In genomic region chr22:36238348-36239149, GRCh38 we compare ENCODE assay signal across 8 cellular contexts. TPM values are rescaled to one million over a fixed set of nuclear protein-coding genes. Genes with fewer than 3 reads are reported as not detected.
DNase-seq lines count a peak whose midpoint lies in the region; ATAC-seq, FAIRE-seq and TF ChIP-seq lines count a peak whose summit lies in the region.

No MANE protein-coding gene starts in this region.

- H3K36me3 ChIP-seq in mammary epithelial cell (ENCODE audit: insufficient read depth, low read length) (no peaks in the 10 kb centered on the region), right lobe of liver (peaks cover 0 to 5% (median 0%) of the 10 kb centered on the region in 4 donors), tibial nerve (peaks cover 0 to 14% (median 0%) of the 10 kb centered on the region in 3 donors)

- H2AFZ ChIP-seq in mammary epithelial cell (ENCODE audit: low read depth, low read length): peak overlapping the region; percentile 88

- TF ChIP-seq EP300 in tibial nerve (IDR thresholded peaks at IDR 0.05): no peak

- dilution Hi-C loops in mammary epithelial cell (cut with HindIII; ENCODE audit: low sequenced_read_pairs): no loop called here

- WGBS in mammary epithelial cell (ENCODE audit: low coverage, missing lambda C conversion rate): 0% methylated on average over 5 of the region's 5 CpGs
- 0% methylated on average over 5 of the region's 5 CpGs for WGBS in right lobe of liver (ENCODE audit: insufficient coverage, low coverage, low lambda C conversion rate, missing lambda C conversion rate)
- 0 to 5% methylated on average over 5 of the region's 5 CpGs for WGBS in tibial nerve, 2 donors

- H3K27ac ChIP-seq in mammary epithelial cell (ENCODE audit: insufficient read depth, low read depth, low read length) (peak overlapping the region; percentile 39), right lobe of liver (peak overlapping the region; percentile 78 to 95 (median 90)), tibial nerve (peak overlapping the region; percentile 77 to 98 (median 95))

- H3K9me3 ChIP-seq in mammary epithelial cell (replicated peaks; ENCODE audit: insufficient read depth, low read length): no peaks in the 10 kb centered on the region
- no peaks in the 10 kb centered on the region for H3K9me3 ChIP-seq in right lobe of liver
- H3K9me3 ChIP-seq in tibial nerve: no peaks in the 10 kb centered on the region

- H3K4me3 ChIP-seq in mammary epithelial cell (replicated peaks in 1 of 3; ENCODE audit: insufficient read depth in 1 of 3, low read depth in 2 of 3, low read length in 3 of 3) (peak overlapping the region; percentile 58 to 73 (median 71)), right lobe of liver (peak overlapping the region; percentile 73 to 84 (median 78)), tibial nerve (peak overlapping the region; percentile 45 to 68 (median 66))

- H3K27me3 ChIP-seq in mammary epithelial cell (ENCODE audit: insufficient read depth, low read length) (no peaks in the 10 kb centered on the region), right lobe of liver (no peaks in the 10 kb centered on the region), tibial nerve (no peaks in the 10 kb centered on the region)

- no peak for DNase-seq in GM18507 (ENCODE audit: extremely low spot score, insufficient read length, low read depth)
- peak; percentile 35 for DNase-seq in NAMALWA (ENCODE audit: low spot score)
- DNase-seq in mammary epithelial cell: no peak
- peak in 1 of 3 donors; percentile 67 for DNase-seq in right lobe of liver
- peak in 1 of 2 donors; percentile 57 for DNase-seq in tibial nerve (ENCODE audit: low spot score in 2 of 2)
- no peak for DNase-seq in SW480 (ENCODE audit: low spot score)
- no peak for DNase-seq in SK-N-DZ (ENCODE audit: low spot score)
- DNase-seq in dedifferentiated amniotic fluid mesenchymal stem cell (ENCODE audit: extremely low spot score): no peak

- no peaks in the 10 kb centered on the region for H4K20me1 ChIP-seq in mammary epithelial cell (ENCODE audit: insufficient read depth, low read length)

- H3K79me2 ChIP-seq in mammary epithelial cell (ENCODE audit: insufficient read depth, low read length): peaks cover 25% of the 10 kb centered on the region

- no peak for TF ChIP-seq POLR2A in right lobe of liver (IDR thresholded peaks at IDR 0.05)
- TF ChIP-seq POLR2A in tibial nerve (IDR thresholded peaks at IDR 0.05): no peak

- peak overlapping the region; percentile 51 for H3K9ac ChIP-seq in mammary epithelial cell (ENCODE audit: insufficient read depth, low read length)

- CTCF ChIA-PET in mammary epithelial cell (lab: Charles Lee; ENCODE audit: low non-redundant PET): interaction anchor here (0.6 to 1.0 kb wide), 3 partner anchors 14 to 59 kb away, joined by 3 read pairs; partner anchors contain the start of gene APOL1

- H3K4me1 ChIP-seq in mammary epithelial cell (ENCODE audit: insufficient read depth, low read length) (peaks cover 18% of the 10 kb centered on the region), right lobe of liver (peaks cover 0 to 22% (median 7%) of the 10 kb centered on the region in 4 donors), tibial nerve (peaks cover 0 to 58% (median 33%) of the 10 kb centered on the region in 4 donors)

- in situ Hi-C loops in mammary epithelial cell (cut with MboI; ENCODE audit: low sequenced_read_pairs in 2 of 2): no loop called here

- BruUV-seq in mammary epithelial cell (replicated peaks; lab: Mats Ljungman, UMichigan): no TSS peak

- TF ChIP-seq CTCF in mammary epithelial cell (conservative IDR thresholded peaks at IDR 0.05 in 1 of 2, IDR thresholded peaks at IDR 0.05 in 1 of 2; ENCODE audit: extremely low read depth in 1 of 2, insufficient read depth in 1 of 2, low read depth in 1 of 2, low read length in 2 of 2) (no peak), right lobe of liver (IDR thresholded peaks at IDR 0.05) (no peak), tibial nerve (IDR thresholded peaks at IDR 0.05) (no peak)

- H3K4me2 ChIP-seq in mammary epithelial cell (ENCODE audit: insufficient read depth, low read depth, low read length): peak overlapping the region; percentile 88

- ATAC-seq in right lobe of liver: peak; percentile 24 to 56 (median 45)

- FAIRE-seq in GM18507 (lab: Jason Lieb, UNC): peak; percentile 76

- intact Hi-C loops in mammary epithelial cell (cut with micrococcal nuclease) (loop anchor here (1.0 to 5.0 kb wide), 3 partner anchors 39 to 244 kb away; partner anchors contain the start of gene TXN2), right lobe of liver (cut with DNase I) (loop anchor here (10.0 kb wide), 1 partner anchor 46 kb away; no protein-coding TSS in a partner anchor)

RNA-seq across cellular contexts. Expression of gene APOL2, which starts 0.8 kb away (rescaled TPM):
- total RNA-seq in mammary epithelial cell: 10 to 100 TPM; 16.8 to 24.3 TPM
- polyA plus RNA-seq in mammary epithelial cell: 9.5 TPM
- polyA minus RNA-seq in mammary epithelial cell: 36.0 TPM
- 100 to 1,000 TPM in 1 of 6 experiments, 10 to 100 TPM in 5; 40.8 to 121 (median 57.5) TPM for total RNA-seq in right lobe of liver
- 100 to 1,000 TPM in 1 of 4 donors, 10 to 100 TPM in 3; 76.9 to 112 (median 79.4) TPM for total RNA-seq in tibial nerve
- 1.6 and 3.2 TPM in 2 replicates for polyA plus RNA-seq in SK-N-DZ (2014; cell fraction: cytosol; rRNA removed)
- 1.2 and 2.0 TPM in 2 replicates for polyA plus RNA-seq in SK-N-DZ (2014; cell fraction: nucleus; rRNA removed)

RNA-seq across cellular contexts. Expression of gene APOL1, which starts 14.4 kb away (rescaled TPM):
- total RNA-seq in mammary epithelial cell (1 to 10 TPM in 1 of 2 donors, under 1 TPM in 1; 0.26 to 1.2 TPM), right lobe of liver (100 to 1,000 TPM in 5 of 6 experiments, 10 to 100 TPM in 1; 85.1 to 299 (median 119) TPM), tibial nerve (10 to 100 TPM in 3 of 4 donors, 1 to 10 TPM in 1; 8.3 to 16.8 (median 10.1) TPM)
- polyA plus RNA-seq in mammary epithelial cell: 0.34 TPM
- polyA minus RNA-seq in mammary epithelial cell: not detected
- polyA plus RNA-seq in SK-N-DZ (2014; cell fraction: cytosol; rRNA removed): not detected in 2 replicates
- polyA plus RNA-seq in SK-N-DZ (2014; cell fraction: nucleus; rRNA removed): not detected in 2 replicates

RNA-seq across cellular contexts. Expression of gene APOL4, which starts 36.9 kb away (rescaled TPM):
- total RNA-seq in mammary epithelial cell: under 1 TPM in 1 of 2 donors, not detected in 1; 0.26 TPM
- polyA plus RNA-seq in mammary epithelial cell: not detected
- polyA minus RNA-seq in mammary epithelial cell: not detected
- total RNA-seq in right lobe of liver: 1 to 10 TPM in 4 of 6 experiments, not detected in 2; 1.1 to 1.6 (median 1.4) TPM
- total RNA-seq in tibial nerve: 10 to 100 TPM in 2 of 4 donors, 1 to 10 TPM in 2; 1.2 to 57.6 (median 11.2) TPM
- polyA plus RNA-seq in SK-N-DZ (2014; cell fraction: cytosol; rRNA removed): 0.24 TPM in 1 of 2 replicates, not detected in the other
- polyA plus RNA-seq in SK-N-DZ (2014; cell fraction: nucleus; rRNA removed): not detected in 2 replicates

Comparison
In these comparisons a context has a peak if more than half of its experiments do, and no peak if none do; other contexts are left out.
1. H3K27ac ChIP-seq: peak in every context shown above with its lines; median percentile 95 in tibial nerve; 90 in right lobe of liver; 39 in mammary epithelial cell.
2. RNA of gene APOL1, which starts 14.4 kb away (total RNA-seq): 85.1 to 299 TPM in right lobe of liver; 8.3 to 16.8 TPM in tibial nerve and 0.26 to 1.2 TPM in mammary epithelial cell; every median in the first group is over 4 times any median in the second.
3. Peak in every context shown above with its lines, with median percentiles within 50 percentile points of each other: H3K4me3 ChIP-seq.